Comparison of ENCODE assay signal across 15 cellular contexts in the genomic region with DNA sequence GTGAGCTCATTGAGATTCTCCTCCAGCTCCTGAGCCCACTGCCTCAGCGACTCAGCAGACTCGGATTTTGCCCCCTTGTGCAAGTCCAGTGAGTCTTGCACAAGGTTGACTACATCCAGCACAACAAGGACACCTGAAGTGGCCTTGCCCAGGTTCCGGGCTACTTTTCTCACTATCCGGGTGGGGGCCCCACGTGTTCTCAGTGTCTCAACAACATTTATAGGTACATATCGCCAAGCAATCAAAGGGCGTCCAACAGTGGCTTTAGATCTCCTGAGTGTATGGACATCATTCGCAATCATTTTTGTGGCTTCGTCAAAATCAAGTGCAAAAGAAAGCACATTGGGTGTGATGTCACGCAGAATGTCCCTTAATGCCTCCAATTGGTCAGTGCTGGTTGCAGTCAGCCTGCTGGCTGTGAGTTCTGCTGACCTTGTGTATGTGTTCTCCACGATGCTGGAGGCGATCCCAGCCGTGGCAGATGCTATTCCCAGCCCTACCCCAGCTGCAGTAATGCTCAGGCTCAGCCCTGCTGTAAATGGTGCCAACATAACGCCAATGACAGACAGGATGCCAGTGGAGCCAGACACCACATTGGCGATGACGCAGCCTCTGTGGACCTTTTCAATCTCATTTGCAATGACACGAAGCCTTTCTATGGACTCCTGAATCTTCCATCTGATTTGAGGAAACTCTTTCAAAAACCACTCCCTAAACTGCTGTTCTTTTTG. TPM values are rescaled to one million over a fixed set of nuclear protein-coding genes. Genes with fewer than 3 reads are reported as not detected.
DNase-seq lines count a peak whose midpoint lies in the region; ATAC-seq lines count a peak whose summit lies in the region.
"Had no signal": no experiment of that assay in that cellular context is flagged by ENCODE, and none has a peak within 500 bp of the region (broad histone marks: within the 10 kb centered on the region; RNA-seq: fewer than 3 reads in every experiment).

No MANE protein-coding gene starts in this region.

- H3K27ac Mint-ChIP-seq in CD4-positive, alpha-beta memory T cell = no peak overlapping the region
- H3K27ac Mint-ChIP-seq: activated CD8-positive, alpha-beta T cell treated with anti-CD3 and anti-CD28 coated beads for 36 hours; natural killer cell had no signal

- no peaks in the 10 kb centered on the region for H3K36me3 ChIP-seq in CD4-positive, alpha-beta memory T cell (ENCODE audit: insufficient read depth, low read length)
- H3K36me3 ChIP-seq: upper lobe of left lung had no signal

- CTCF ChIA-PET in CD4-positive, alpha-beta memory T cell (lab: Charles Lee; ENCODE audit: partially characterized antibody) = interaction anchor here (1.1 to 3.7 kb wide), 4 partner anchors 10 to 95 kb away, joined by 3 to 14 read pairs (median 4); no protein-coding TSS in a partner anchor

- peak; percentile 57 for DNase-seq in NCI-H1694 (lab: John Stamatoyannopoulos, UW)
- peak; percentile 58 for DNase-seq in epidermal melanocyte (ENCODE audit: insufficient read length, low spot score)
- peak; percentile 55 for DNase-seq in left lobe of liver (ENCODE audit: low spot score)
- DNase-seq in superior temporal gyrus (ENCODE audit: extremely low spot score) = peak; percentile 94
- no peak for DNase-seq in NCI-H2107 treated with DMSO at 0.1 percent for 48 hours (lab: John Stamatoyannopoulos, UW; ENCODE audit: unreplicated experiment)
- no peak for DNase-seq in CD4-positive, alpha-beta memory T cell
- DNase-seq in H4 (ENCODE audit: low spot score) = no peak
- DNase-seq: activated CD8-positive, alpha-beta T cell treated with anti-CD3 and anti-CD28 coated beads for 36 hours; DMS153; glutamatergic neuron; Kasumi-1; natural killer cell; SK-N-SH; upper lobe of left lung had no signal

- H3K4me3 Mint-ChIP-seq in CD4-positive, alpha-beta memory T cell = no peak overlapping the region
- H3K4me3 Mint-ChIP-seq: activated CD8-positive, alpha-beta T cell treated with anti-CD3 and anti-CD28 coated beads for 36 hours; natural killer cell had no signal

- H3K27me3 Mint-ChIP-seq in CD4-positive, alpha-beta memory T cell = peaks cover 2 to 10% of the 10 kb centered on the region in 2 donors
- H3K27me3 Mint-ChIP-seq: activated CD8-positive, alpha-beta T cell treated with anti-CD3 and anti-CD28 coated beads for 36 hours had no signal

- H3K27me3 ChIP-seq in CD4-positive, alpha-beta memory T cell (ENCODE audit: insufficient read depth, low read length) = no peaks in the 10 kb centered on the region
- H3K27me3 ChIP-seq: upper lobe of left lung had no signal

- H3K36me3 Mint-ChIP-seq in CD4-positive, alpha-beta memory T cell = no peaks in the 10 kb centered on the region
- H3K36me3 Mint-ChIP-seq: natural killer cell had no signal

- no peaks in the 10 kb centered on the region for H3K4me1 ChIP-seq in CD4-positive, alpha-beta memory T cell (ENCODE audit: insufficient read depth, low read length)

- no peak overlapping the region for H3K4me3 ChIP-seq in CD4-positive, alpha-beta memory T cell (ENCODE audit: low read length in 2 of 2)
- H3K4me3 ChIP-seq: upper lobe of left lung had no signal

- intact Hi-C loops in CD4-positive, alpha-beta memory T cell (cut with micrococcal nuclease) = no loop called here

- POLR2A ChIA-PET in CD4-positive, alpha-beta memory T cell (lab: Charles Lee; ENCODE audit: partially characterized antibody) = no interaction called here

- peaks cover 0 to 3% (median under 1%) of the 10 kb centered on the region in 4 donors for H3K4me1 Mint-ChIP-seq in CD4-positive, alpha-beta memory T cell

- H3K27ac ChIP-seq in CD4-positive, alpha-beta memory T cell (ENCODE audit: low read depth, low read length) = no peak overlapping the region
- H3K27ac ChIP-seq: upper lobe of left lung had no signal

- H3K9me3 ChIP-seq in CD4-positive, alpha-beta memory T cell (ENCODE audit: control insufficient read depth in 1 of 2, low read length in 2 of 2) = no peaks in the 10 kb centered on the region
- H3K9me3 ChIP-seq: SK-N-SH, upper lobe of left lung had no signal

- ATAC-seq in left lobe of liver (peak; percentile 59), GM21390 (IDR thresholded peaks at IDR 0.05; ENCODE audit: unreplicated experiment) (no peak)
- ATAC-seq: activated CD8-positive, alpha-beta T cell treated with anti-CD3 and anti-CD28 coated beads for 36 hours; natural killer cell had no signal

- no peaks in the 10 kb centered on the region for H3K9me3 Mint-ChIP-seq in CD4-positive, alpha-beta memory T cell
- H3K9me3 Mint-ChIP-seq: activated CD8-positive, alpha-beta T cell treated with anti-CD3 and anti-CD28 coated beads for 36 hours; natural killer cell had no signal

RNA-seq across cellular contexts. Expression of a gene that starts 10.3 kb away (rescaled TPM):
- 0.60 TPM for total RNA-seq in left lobe of liver
- not detected for total RNA-seq in CD4-positive, alpha-beta memory T cell
- polyA plus RNA-seq in CD4-positive, alpha-beta memory T cell = not detected
- total RNA-seq in H4 (2014; rRNA removed; shearing (Covaris generic)) = 2.7 and 3.6 TPM in 2 replicates

RNA-seq across cellular contexts. Expression of a gene that starts 30.7 kb away (rescaled TPM):
- total RNA-seq in left lobe of liver = 26.9 TPM
- 100 to 1,000 TPM; 213 to 229 TPM for total RNA-seq in CD4-positive, alpha-beta memory T cell
- polyA plus RNA-seq in CD4-positive, alpha-beta memory T cell = 100 to 1,000 TPM in 1 of 2 donors, 10 to 100 TPM in 1; 47.4 to 109 TPM
- total RNA-seq in H4 (2014; rRNA removed; shearing (Covaris generic)) = 7.2 and 9.4 TPM in 2 replicates

RNA-seq across cellular contexts. Expression of a gene that starts 48.1 kb away (rescaled TPM):
- 44.4 TPM for total RNA-seq in left lobe of liver
- 100 to 1,000 TPM in 1 of 2 experiments, 10 to 100 TPM in 1; 96.4 to 103 TPM for total RNA-seq in CD4-positive, alpha-beta memory T cell
- 10 to 100 TPM; 24.4 to 27.0 TPM for polyA plus RNA-seq in CD4-positive, alpha-beta memory T cell
- total RNA-seq in H4 (2014; rRNA removed; shearing (Covaris generic)) = 31.6 and 44.0 TPM in 2 replicates

Comparison
In these comparisons a context has a peak if more than half of its experiments do, and no peak if none do; other contexts are left out.
1. DNase-seq: peak in NCI-H1694 (single experiment), epidermal melanocyte (single experiment), left lobe of liver (single experiment) and superior temporal gyrus (single experiment); none in NCI-H2107 treated with DMSO at 0.1 percent for 48 hours (single experiment), CD4-positive, alpha-beta memory T cell (0 of 5) and H4 (single experiment).